ENCODE assay signal across 18 cellular contexts in genomic region chr11:2693851-2694261, GRCh38. TPM values are rescaled to one million over a fixed set of nuclear protein-coding genes. Genes with fewer than 3 reads are reported as not detected.
DNase-seq lines count a peak whose midpoint lies in the region; ATAC-seq and TF ChIP-seq lines count a peak whose summit lies in the region.
"Had no signal": no experiment of that assay in that cellular context is flagged by ENCODE, and none has a peak within 500 bp of the region (broad histone marks: within the 10 kb centered on the region; RNA-seq: fewer than 3 reads in every experiment).

No MANE protein-coding gene starts in this region.

- DNase-seq in activated effector memory CD4-positive, alpha-beta T cell treated with anti-CD3 and anti-CD28 coated beads, Interleukin-2, amount 50 U/mL, for 16 hours = peak; percentile 48
- no peak for DNase-seq in activated effector memory CD4-positive, alpha-beta T cell treated with Interleukin-2 at 50 U/mL for 16 hours
- DNase-seq in Peyer's patch (peak in 2 of 3 donors; percentile 35 to 43), sigmoid colon (peak; percentile 38), DMS 273 (lab: John Stamatoyannopoulos, UW; ENCODE audit: unreplicated experiment) (no peak)
- DNase-seq: activated CD4-positive, alpha-beta T cell treated with anti-CD3 and anti-CD28 coated beads for 1 hour; activated T-cell treated with anti-CD3 and anti-CD28 coated beads, Interleukin-2, amount 50 U/mL, for 24 hours; cortex of kidney; heart right ventricle; naive thymus-derived CD8-positive, alpha-beta T cell; NCI-H524 treated with DMSO at 0.1 percent for 48 hours; T-cell had no signal

- H3K4me1 ChIP-seq in Peyer's patch = peaks cover 0 to 30% (median 3%) of the 10 kb centered on the region in 4 donors
- H3K4me1 ChIP-seq in iPS-18a (ENCODE audit: control insufficient read depth, low read depth, low read length) = peaks cover 87% of the 10 kb centered on the region
- H3K4me1 ChIP-seq in sigmoid colon = peaks cover 0 to 69% (median 30%) of the 10 kb centered on the region in 4 donors

- ATAC-seq in GM18868 (IDR thresholded peaks at IDR 0.05; ENCODE audit: unreplicated experiment) (no peak), HG02970 (IDR thresholded peaks at IDR 0.05; ENCODE audit: low FRiP score, unreplicated experiment) (no peak)
- ATAC-seq: left lung; naive thymus-derived CD8-positive, alpha-beta T cell; sciatic nerve; stimulated activated memory B cell treated with anti-CD40 and anti-IgM and Interleukin-4, amounts not matched to agents 10 μg/mL and 1 μg/mL and 100 μg/mL, for 72 hours; T-cell had no signal

- no peaks in the 10 kb centered on the region for H3K36me3 ChIP-seq in Peyer's patch
- no peaks in the 10 kb centered on the region for H3K36me3 ChIP-seq in iPS-18a (ENCODE audit: control insufficient read depth, low read depth, low read length)
- no peaks in the 10 kb centered on the region for H3K36me3 ChIP-seq in sigmoid colon

- H3K27me3 ChIP-seq in Peyer's patch = no peaks in the 10 kb centered on the region
- peaks cover 13% of the 10 kb centered on the region for H3K27me3 ChIP-seq in iPS-18a (ENCODE audit: control insufficient read depth, insufficient read depth, low read length)
- H3K27me3 ChIP-seq in sigmoid colon = no peaks in the 10 kb centered on the region
- H3K27me3 ChIP-seq: heart right ventricle, left lung had no signal

- no peaks in the 10 kb centered on the region for H3K9me3 ChIP-seq in Peyer's patch
- no peaks in the 10 kb centered on the region for H3K9me3 ChIP-seq in iPS-18a (ENCODE audit: control insufficient read depth, low read depth, low read length)
- H3K9me3 ChIP-seq in sigmoid colon = no peaks in the 10 kb centered on the region
- H3K9me3 ChIP-seq: heart right ventricle, left lung had no signal

- intact Hi-C loops in sigmoid colon (cut with DNase I) = no loop called here

- H3K27ac ChIP-seq in Peyer's patch (no peak overlapping the region), iPS-18a (ENCODE audit: low read length) (peak overlapping the region; percentile 77), sigmoid colon (no peak overlapping the region)
- H3K27ac ChIP-seq: heart right ventricle had no signal

- 82 to 87% methylated on average over 7 of the region's 7 CpGs for WGBS in sigmoid colon, 2 donors

- TF ChIP-seq POLR2A in Peyer's patch (IDR thresholded peaks at IDR 0.05) = no peak
- no peak for TF ChIP-seq POLR2A in sigmoid colon (IDR thresholded peaks at IDR 0.05)

- no peak overlapping the region for H3K9ac ChIP-seq in iPS-18a (ENCODE audit: low read length)

- TF ChIP-seq EP300 in sigmoid colon (IDR thresholded peaks at IDR 0.05) = no peak

- H3K4me3 ChIP-seq in Peyer's patch = no peak overlapping the region
- peak overlapping the region; percentile 47 for H3K4me3 ChIP-seq in iPS-18a (ENCODE audit: low read length)
- no peak overlapping the region for H3K4me3 ChIP-seq in sigmoid colon
- H3K4me3 ChIP-seq: heart right ventricle, left lung had no signal

- TF ChIP-seq CTCF in Peyer's patch (IDR thresholded peaks at IDR 0.05) (no peak), sigmoid colon (IDR thresholded peaks at IDR 0.05) (no peak)

RNA-seq across cellular contexts. Expression of gene KCNQ1OT1, which starts 5.9 kb away (rescaled TPM):
- total RNA-seq in Peyer's patch = 1 to 10 TPM; 3.2 to 6.2 (median 4.5) TPM
- total RNA-seq in sigmoid colon = 1 to 10 TPM in 3 of 4 donors, under 1 TPM in 1; 0.99 to 3.6 (median 1.4) TPM
- polyA plus RNA-seq in sigmoid colon = under 1 TPM; under 0.01 to 0.32 (median under 0.01) TPM

Comparison
In these comparisons a context has a peak if more than half of its experiments do, and no peak if none do; other contexts are left out.
1. DNase-seq: peak in activated effector memory CD4-positive, alpha-beta T cell treated with anti-CD3 and anti-CD28 coated beads, Interleukin-2, amount 50 U/mL, for 16 hours (single experiment), Peyer's patch (2 of 3) and sigmoid colon (single experiment); none in activated effector memory CD4-positive, alpha-beta T cell treated with Interleukin-2 at 50 U/mL for 16 hours (single experiment) and DMS 273 (single experiment).